In the genomic region with DNA sequence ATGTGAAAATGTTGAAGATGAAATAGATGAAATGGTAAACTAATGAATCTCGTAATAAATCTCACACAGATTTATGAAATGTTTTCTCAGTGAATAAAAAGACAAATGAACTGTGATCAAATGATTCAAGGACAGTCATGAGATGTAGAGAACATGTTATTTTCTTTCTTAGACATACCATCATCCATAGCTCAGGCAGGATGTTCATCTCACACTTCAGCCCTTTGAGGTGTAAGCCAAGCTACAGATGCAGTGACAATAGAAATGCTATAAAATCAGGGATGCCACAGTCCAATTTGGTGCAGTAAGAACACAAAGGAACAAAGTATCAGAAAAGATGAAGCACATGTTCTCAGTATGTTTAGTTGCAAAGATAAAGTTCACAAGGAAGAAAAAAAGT, we compare ENCODE assay signal across 1 cellular context.
TF ChIP-seq lines count a peak whose summit lies in the region.

No MANE protein-coding gene starts in this region.

TF ChIP-seq in HCT116, 20 proteins besides CTCF, POLR2A, EP300 and RAD21:
- no peak for TF ChIP-seq POLR2AphosphoS5 (IDR thresholded peaks at IDR 0.05; ENCODE audit: low read depth, low read length)
- no peak for TF ChIP-seq SRF (IDR thresholded peaks at IDR 0.05; ENCODE audit: low read depth)
- TF ChIP-seq, protein P1, sequence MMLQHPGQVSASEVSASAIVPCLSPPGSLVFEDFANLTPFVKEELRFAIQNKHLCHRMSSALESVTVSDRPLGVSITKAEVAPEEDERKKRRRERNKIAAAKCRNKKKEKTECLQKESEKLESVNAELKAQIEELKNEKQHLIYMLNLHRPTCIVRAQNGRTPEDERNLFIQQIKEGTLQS (IDR thresholded peaks at IDR 0.05), result no peak
- no peak for TF ChIP-seq JUND (IDR thresholded peaks at IDR 0.05)
- no peak for TF ChIP-seq EGR1 (IDR thresholded peaks at IDR 0.05; ENCODE audit: low read depth)
- TF ChIP-seq ZFX (IDR thresholded peaks at IDR 0.05), result no peak
- TF ChIP-seq FOSL1 (IDR thresholded peaks at IDR 0.05; ENCODE audit: low read depth), result no peak
- TF ChIP-seq, protein P2, sequence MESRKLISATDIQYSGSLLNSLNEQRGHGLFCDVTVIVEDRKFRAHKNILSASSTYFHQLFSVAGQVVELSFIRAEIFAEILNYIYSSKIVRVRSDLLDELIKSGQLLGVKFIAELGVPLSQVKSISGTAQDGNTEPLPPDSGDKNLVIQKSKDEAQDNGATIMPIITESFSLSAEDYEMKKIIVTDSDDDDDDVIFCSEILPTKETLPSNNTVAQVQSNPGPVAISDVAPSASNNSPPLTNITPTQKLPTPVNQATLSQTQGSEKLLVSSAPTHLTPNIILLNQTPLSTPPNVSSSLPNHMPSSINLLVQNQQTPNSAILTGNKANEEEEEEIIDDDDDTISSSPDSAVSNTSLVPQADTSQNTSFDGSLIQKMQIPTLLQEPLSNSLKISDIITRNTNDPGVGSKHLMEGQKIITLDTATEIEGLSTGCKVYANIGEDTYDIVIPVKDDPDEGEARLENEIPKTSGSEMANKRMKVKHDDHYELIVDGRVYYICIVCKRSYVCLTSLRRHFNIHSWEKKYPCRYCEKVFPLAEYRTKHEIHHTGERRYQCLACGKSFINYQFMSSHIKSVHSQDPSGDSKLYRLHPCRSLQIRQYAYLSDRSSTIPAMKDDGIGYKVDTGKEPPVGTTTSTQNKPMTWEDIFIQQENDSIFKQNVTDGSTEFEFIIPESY (IDR thresholded peaks at IDR 0.05; ENCODE audit: extremely low read depth, insufficient replicate concordance, low read length), result no peak
- TF ChIP-seq, protein P3, sequence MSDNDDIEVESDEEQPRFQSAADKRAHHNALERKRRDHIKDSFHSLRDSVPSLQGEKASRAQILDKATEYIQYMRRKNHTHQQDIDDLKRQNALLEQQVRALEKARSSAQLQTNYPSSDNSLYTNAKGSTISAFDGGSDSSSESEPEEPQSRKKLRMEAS (IDR thresholded peaks at IDR 0.05), result no peak
